Comparison of ENCODE assay signal across 14 cellular contexts in genomic region chr10:60495357-60495756, GRCh38.
DNase-seq lines count a peak whose midpoint lies in the region; ATAC-seq and TF ChIP-seq lines count a peak whose summit lies in the region.
"Had no signal": no experiment of that assay in that cellular context is flagged by ENCODE, and none has a peak within 500 bp of the region (broad histone marks: within the 10 kb centered on the region; RNA-seq: fewer than 3 reads in every experiment).

No MANE protein-coding gene starts in this region.

- H3K36me3 ChIP-seq in HCT116 (ENCODE audit: control insufficient read depth in 1 of 2, insufficient read depth in 2 of 2, low read length in 2 of 2) (no peaks in the 10 kb centered on the region), SK-N-SH (replicated peaks in 1 of 2; ENCODE audit: control insufficient read depth in 1 of 2, insufficient read depth in 2 of 2, low read length in 1 of 2) (no peaks in the 10 kb centered on the region)
- H3K36me3 ChIP-seq: stomach, WERI-Rb-1 had no signal

- DNase-seq in HCT116 (ENCODE audit: low read depth, low spot score) (no peak), SK-N-SH (no peak), foreskin melanocyte (peak; percentile 77), retina (peak; percentile 9), NCI-H2029 treated with DMSO at 0.1 percent for 48 hours (lab: John Stamatoyannopoulos, UW) (no peak), NCI-H1930 (lab: John Stamatoyannopoulos, UW) (no peak), mucosa of gallbladder (ENCODE audit: low spot score) (no peak)
- DNase-seq: activated naive CD8-positive, alpha-beta T cell treated with anti-CD3 and anti-CD28 coated beads, Interleukin-2, amount 50 U/mL, for 24 hours; CD4-positive, CD25-positive, alpha-beta regulatory T cell; GF-D8; small intestine; stomach; WERI-Rb-1 had no signal

- ATAC-seq in HCT116 = no peak
- ATAC-seq: activated naive CD8-positive, alpha-beta T cell treated with anti-CD3 and anti-CD28 coated beads, Interleukin-2, amount 50 U/mL, for 24 hours; left lobe of liver had no signal

- no peaks in the 10 kb centered on the region for H3F3A ChIP-seq in SK-N-SH (replicated peaks; ENCODE audit: insufficient read depth)

- no peaks in the 10 kb centered on the region for H3K27me3 ChIP-seq in HCT116 (ENCODE audit: insufficient read depth, low read length)
- H3K27me3 ChIP-seq in SK-N-SH (ENCODE audit: insufficient read depth) = no peaks in the 10 kb centered on the region
- H3K27me3 ChIP-seq: stomach had no signal

- WGBS in SK-N-SH (ENCODE audit: low lambda C conversion rate) = 0% methylated on average over 1 of the region's 1 CpG

- H3K9me2 ChIP-seq in HCT116 (ENCODE audit: insufficient read depth) (no peaks in the 10 kb centered on the region), SK-N-SH (no peaks in the 10 kb centered on the region)

- H2AFZ ChIP-seq in HCT116 (ENCODE audit: low read depth, low read length, poor library complexity, severe bottlenecking) (no peak overlapping the region), SK-N-SH (ENCODE audit: low read depth) (no peak overlapping the region)

- no peaks in the 10 kb centered on the region for H3K79me2 ChIP-seq in HCT116 (ENCODE audit: insufficient read depth, low read length)
- H3K79me2 ChIP-seq in SK-N-SH (ENCODE audit: insufficient read depth) = no peaks in the 10 kb centered on the region

- RAD21 ChIA-PET in HCT116 (lab: Charles Lee; ENCODE audit: low non-redundant PET in 1 of 2, low total read pairs in 2 of 2, uncharacterized antibody in 2 of 2, unreplicated experiment in 2 of 2) = no interaction called here

- no peak for TF ChIP-seq CTCF in HCT116 (IDR thresholded peaks at IDR 0.05 in 2 of 3, conservative IDR thresholded peaks at IDR 0.05 in 1 of 3; ENCODE audit: borderline replicate concordance in 1 of 3, insufficient read depth in 1 of 3, low read depth in 2 of 3, low read length in 2 of 3)
- TF ChIP-seq CTCF in SK-N-SH (IDR thresholded peaks at IDR 0.05) = peak; percentile 38

- H3K4me3 ChIP-seq in HCT116 (replicated peaks in 1 of 2; ENCODE audit: low read depth in 1 of 2, low read length in 2 of 2) (no peak overlapping the region), SK-N-SH (ENCODE audit: low read depth in 2 of 2, low read length in 1 of 2) (no peak overlapping the region)
- H3K4me3 ChIP-seq: stomach had no signal

- POLR2A ChIA-PET in HCT116 (lab: Charles Lee) = no interaction called here
- POLR2A ChIA-PET in SK-N-SH (lab: Yijun Ruan, JAX) = no interaction called here

- H4K20me1 ChIP-seq in HCT116 (ENCODE audit: insufficient read depth) (no peaks in the 10 kb centered on the region), SK-N-SH (ENCODE audit: insufficient read depth) (no peaks in the 10 kb centered on the region)

- peaks cover 2 to 5% of the 10 kb centered on the region in 2 experiments; a peak in 2 of 4 replicates for H3K4me1 ChIP-seq in HCT116 (ENCODE audit: control insufficient read depth in 1 of 2, insufficient read depth in 2 of 2, low read length in 2 of 2)
- peaks cover 0 to 15% of the 10 kb centered on the region in 2 experiments; a peak in 3 of 4 replicates for H3K4me1 ChIP-seq in SK-N-SH (ENCODE audit: control insufficient read depth in 1 of 2, insufficient read depth in 2 of 2, low read depth in 1 of 2, low read length in 1 of 2)

- H3K9me3 ChIP-seq in HCT116 (ENCODE audit: control insufficient read depth in 1 of 2, insufficient read depth in 1 of 2, low read depth in 1 of 2, low read length in 2 of 2) (no peaks in the 10 kb centered on the region), SK-N-SH (0 out of 2 replicates have a peak, but pooled peaks cover 3% of the 10 kb centered on the region)
- H3K9me3 ChIP-seq: stomach had no signal

- H3K9ac ChIP-seq in HCT116 (ENCODE audit: low read length) = no peak overlapping the region
- H3K9ac ChIP-seq in SK-N-SH = no peak overlapping the region

- intact Hi-C loops in HCT116 (cut with micrococcal nuclease) = no loop called here

- no TSS peak for BruUV-seq in HCT116 (replicated peaks; lab: Mats Ljungman, UMichigan)

- no peak overlapping the region for H3K27ac ChIP-seq in HCT116 (ENCODE audit: low read depth, low read length)
- peak overlapping the region in 1 of 2 experiments; percentile 19; a peak in 3 of 4 replicates for H3K27ac ChIP-seq in SK-N-SH (ENCODE audit: low read depth in 2 of 2, low read length in 1 of 2)
- H3K27ac ChIP-seq: stomach, WERI-Rb-1 had no signal

- CTCF ChIA-PET in HCT116 (lab: Charles Lee) = no interaction called here
- CTCF ChIA-PET in SK-N-SH (lab: Yijun Ruan, JAX) = interaction anchor here (0.6 kb wide), 1 partner anchor 19 kb away, joined by 3 read pairs; no protein-coding TSS in a partner anchor

- peak in 1 of 2 experiments; percentile 36; a peak in 1 of 4 replicates for TF ChIP-seq EP300 in SK-N-SH (IDR thresholded peaks at IDR 0.05; ENCODE audit: borderline replicate concordance in 1 of 2, low read depth in 1 of 2, low read length in 1 of 2)

- TF ChIP-seq RAD21 in HCT116 (IDR thresholded peaks at IDR 0.05; ENCODE audit: low read depth) = 0 out of 2 replicates have a peak, but pooled peaks have one; percentile 3
- TF ChIP-seq RAD21 in SK-N-SH (IDR thresholded peaks at IDR 0.05; ENCODE audit: low read length) = no peak

- TF ChIP-seq POLR2A in HCT116 (IDR thresholded peaks at IDR 0.05; ENCODE audit: borderline replicate concordance, extremely low read depth, insufficient read depth, insufficient read length) = no peak

- no peak overlapping the region for H3K4me2 ChIP-seq in HCT116 (ENCODE audit: low read length)
- H3K4me2 ChIP-seq in SK-N-SH = no peak overlapping the region

TF ChIP-seq in HCT116, 20 proteins besides CTCF, POLR2A, EP300 and RAD21 (continues in another document):
- TF ChIP-seq ZNF274 (IDR thresholded peaks at IDR 0.05; ENCODE audit: low read depth, low read length) (no peak), FOSL1 (IDR thresholded peaks at IDR 0.05; ENCODE audit: low read depth) (no peak), SP1 (IDR thresholded peaks at IDR 0.05; ENCODE audit: low read depth) (no peak), JUND (IDR thresholded peaks at IDR 0.05) (no peak), YY1 (IDR thresholded peaks at IDR 0.05; ENCODE audit: extremely low read depth, insufficient replicate concordance, low read depth, low read length) (no peak), EZH2phosphoT487 (IDR thresholded peaks at IDR 0.05; ENCODE audit: borderline replicate concordance) (no peak), TCF7L2 (IDR thresholded peaks at IDR 0.05; ENCODE audit: borderline replicate concordance, extremely low read depth, insufficient read depth, insufficient read length) (no peak), EGR1 (IDR thresholded peaks at IDR 0.05; ENCODE audit: low read depth) (no peak), CBX3 (IDR thresholded peaks at IDR 0.05; ENCODE audit: low read depth) (no peak), POLR2AphosphoS5 (IDR thresholded peaks at IDR 0.05; ENCODE audit: low read depth, low read length) (no peak), SRF (IDR thresholded peaks at IDR 0.05; ENCODE audit: low read depth) (no peak), ZFX (IDR thresholded peaks at IDR 0.05) (no peak), SIN3A (IDR thresholded peaks at IDR 0.05; ENCODE audit: low read depth) (no peak), ELF1 (IDR thresholded peaks at IDR 0.05; ENCODE audit: borderline replicate concordance, low read depth) (no peak)

TF ChIP-seq in SK-N-SH, 30 proteins besides CTCF, POLR2A, EP300 and RAD21 (continues in another document):
- no peak for TF ChIP-seq POLR2AphosphoS5 (IDR thresholded peaks at IDR 0.05; ENCODE audit: low read depth, low read length)
- no peak for TF ChIP-seq RFX5 (IDR thresholded peaks at IDR 0.05; ENCODE audit: low read length)
- TF ChIP-seq RCOR1 (IDR thresholded peaks at IDR 0.05; ENCODE audit: low read length) = no peak
- TF ChIP-seq CHD2 (IDR thresholded peaks at IDR 0.05; ENCODE audit: low read length, partially characterized antibody) = no peak
- no peak for TF ChIP-seq REST (IDR thresholded peaks at IDR 0.05; ENCODE audit: low read depth, low read length)
- TF ChIP-seq PBX3 (IDR thresholded peaks at IDR 0.05) = peak; percentile 69
- no peak for TF ChIP-seq EZH2phosphoT487 (IDR thresholded peaks at IDR 0.05; ENCODE audit: borderline replicate concordance, low read depth)
- peak; percentile 39; the same call in 1 of the 2 replicates for TF ChIP-seq MAX (IDR thresholded peaks at IDR 0.05; ENCODE audit: low read depth)

Comparison
In these comparisons a context has a peak if more than half of its experiments do, and no peak if none do; other contexts are left out.
1. DNase-seq: peak in foreskin melanocyte (single experiment) and retina (single experiment); none in HCT116 (single experiment), SK-N-SH (single experiment), NCI-H2029 treated with DMSO at 0.1 percent for 48 hours (single experiment), NCI-H1930 (0 of 2) and mucosa of gallbladder (single experiment).
2. Of the 11 proteins assayed by ChIP-seq in both SK-N-SH and HCT116: peak only in SK-N-SH: CTCF, JUND and MAX; only in HCT116: RAD21; in both: none; in neither: 7.